12 cellular contexts compared by ENCODE assay signal in genomic region chr12:14892726-14893442, GRCh38. TPM values are rescaled to one million over a fixed set of nuclear protein-coding genes. Genes with fewer than 3 reads are reported as not detected.
DNase-seq lines count a peak whose midpoint lies in the region; ATAC-seq and TF ChIP-seq lines count a peak whose summit lies in the region.
"Had no signal": no experiment of that assay in that cellular context is flagged by ENCODE, and none has a peak within 500 bp of the region (broad histone marks: within the 10 kb centered on the region; RNA-seq: fewer than 3 reads in every experiment).

No MANE protein-coding gene starts in this region.

- no peaks in the 10 kb centered on the region for H3K9me2 ChIP-seq in hepatocyte (replicated peaks; ENCODE audit: insufficient read depth)

- no peak overlapping the region for H3K14ac ChIP-seq in H9 (ENCODE audit: insufficient read depth, low read length)

- H3K4me2 ChIP-seq in H9 (ENCODE audit: insufficient read depth, insufficient read length, low read length) (no peak overlapping the region), hepatocyte (no peak overlapping the region)

- H3K9me3 ChIP-seq in H9 (ENCODE audit: control insufficient read depth, low read depth, low read length) (no peaks in the 10 kb centered on the region), hepatocyte (ENCODE audit: low read depth) (no peaks in the 10 kb centered on the region), stomach (no peaks in the 10 kb centered on the region)

- no peak for TF ChIP-seq EP300 in stomach (IDR thresholded peaks at IDR 0.05)

- H3K4ac ChIP-seq in H9 (ENCODE audit: low read depth, low read length): no peak overlapping the region

- no CpG with 5 or more reads among the region's 6 CpGs for WGBS in H9 (ENCODE audit: extremely low coverage, insufficient read length, low lambda C conversion rate)
- WGBS in hepatocyte (ENCODE audit: low lambda C conversion rate, missing lambda C conversion rate): 81% methylated on average over 6 of the region's 6 CpGs
- WGBS in stomach, 5 donors: 52 to 63% (median 62%) methylated on average over 6 of the region's 6 CpGs

- H3K4me3 Mint-ChIP-seq in H9: no peak overlapping the region
- no peak overlapping the region for H3K4me3 Mint-ChIP-seq in WTC11
- H3K4me3 Mint-ChIP-seq: stimulated activated naive CD8-positive, alpha-beta T cell treated with anti-CD3 and anti-CD28 coated beads, Interleukin-15, Interleukin-2, amounts not matched to agents 100 ng/mL and 50 ng/mL, for 24 hours had no signal

- no peak overlapping the region for H4K91ac ChIP-seq in H9 (ENCODE audit: insufficient read length, low read depth, low read length)

- H2BK20ac ChIP-seq in H9 (ENCODE audit: low read depth, low read length, poor library complexity, severe bottlenecking): no peak overlapping the region

- H3K27ac Mint-ChIP-seq in H9 (no peak overlapping the region; a peak in 1 of 7 replicates), WTC11 (0 out of 2 replicates have a peak overlapping the region, but pooled peaks have one; percentile 20)
- H3K27ac Mint-ChIP-seq: stimulated activated naive CD8-positive, alpha-beta T cell treated with anti-CD3 and anti-CD28 coated beads, Interleukin-15, Interleukin-2, amounts not matched to agents 100 ng/mL and 50 ng/mL, for 24 hours had no signal

- H3K27ac ChIP-seq in H9 (ENCODE audit: insufficient read length, low read depth, low read length) (no peak overlapping the region), hepatocyte (no peak overlapping the region), stomach (peak overlapping the region in 4 of 5 donors; percentile 42 to 76 (median 64))

- TF ChIP-seq POLR2A in stomach (IDR thresholded peaks at IDR 0.05): no peak

- no peak overlapping the region for H2AK5ac ChIP-seq in H9 (ENCODE audit: insufficient read length, low read length)

- intact Hi-C loops in stomach (cut with DNase I; ENCODE audit: low total_unique reads): no loop called here

- no peak overlapping the region for H3K56ac ChIP-seq in H9 (ENCODE audit: insufficient read length, low read depth, low read length)

- no peaks in the 10 kb centered on the region for H3K36me3 ChIP-seq in hepatocyte (replicated peaks; ENCODE audit: insufficient read depth, low read depth)
- H3K36me3 ChIP-seq in stomach: no peaks in the 10 kb centered on the region

- no peaks in the 10 kb centered on the region for H4K20me1 ChIP-seq in H9 (ENCODE audit: control insufficient read depth, insufficient read depth, insufficient read length)
- H4K20me1 ChIP-seq in hepatocyte (ENCODE audit: insufficient read depth, poor library complexity, severe bottlenecking): no peaks in the 10 kb centered on the region

- H3K9ac ChIP-seq in H9 (ENCODE audit: extremely low read depth, insufficient read length, low read length): no peak overlapping the region

- TF ChIP-seq CTCF in H9 (conservative IDR thresholded peaks at IDR 0.05) (peak; percentile 19; the same call in 1 of the 3 replicates), WTC11 (IDR thresholded peaks at IDR 0.05) (no peak), hepatocyte (IDR thresholded peaks at IDR 0.05; ENCODE audit: poor library complexity) (no peak), stomach (IDR thresholded peaks at IDR 0.05) (no peak)

- no peaks in the 10 kb centered on the region for H3K27me3 Mint-ChIP-seq in H9 (ENCODE audit: low read depth)
- H3K27me3 Mint-ChIP-seq in WTC11 (ENCODE audit: low read depth): no peaks in the 10 kb centered on the region

- no peak overlapping the region for H2BK120ac ChIP-seq in H9 (ENCODE audit: low read depth, low read length, poor library complexity, severe bottlenecking)

- H3K36me3 Mint-ChIP-seq in H9 (ENCODE audit: insufficient read depth in 1 of 3, low read depth in 3 of 3): no peaks in the 10 kb centered on the region
- H3K36me3 Mint-ChIP-seq in WTC11: no peaks in the 10 kb centered on the region

- H4K8ac ChIP-seq in H9 (replicated peaks; ENCODE audit: insufficient read length, low read depth, low read length): no peak overlapping the region

- no peak overlapping the region for H2BK15ac ChIP-seq in H9 (ENCODE audit: low read depth, low read length)

- peaks cover 6 to 13% of the 10 kb centered on the region in 2 experiments; a peak in 3 of 4 replicates for H3K4me1 Mint-ChIP-seq in H9
- peaks cover 21% of the 10 kb centered on the region for H3K4me1 Mint-ChIP-seq in WTC11

- no peak overlapping the region for H3K18ac ChIP-seq in H9 (ENCODE audit: insufficient read length, low read depth, low read length)

- no peak overlapping the region for H2BK5ac ChIP-seq in H9 (ENCODE audit: insufficient read length, low read length)

- H3K4me3 ChIP-seq in hepatocyte: no peak overlapping the region
- H3K4me3 ChIP-seq in stomach: no peak overlapping the region

- no peak overlapping the region for H3T11ph ChIP-seq in H9 (ENCODE audit: low read length)

- no peak overlapping the region for H4K5ac ChIP-seq in H9 (ENCODE audit: insufficient read length, low read depth, low read length)

- POLR2A ChIA-PET in WTC11 (lab: Charles Lee): no interaction called here

- H3K9me3 Mint-ChIP-seq in H9: no peaks in the 10 kb centered on the region
- H3K9me3 Mint-ChIP-seq in WTC11: no peaks in the 10 kb centered on the region
- H3K9me3 Mint-ChIP-seq: stimulated activated naive CD8-positive, alpha-beta T cell treated with anti-CD3 and anti-CD28 coated beads, Interleukin-15, Interleukin-2, amounts not matched to agents 100 ng/mL and 50 ng/mL, for 24 hours had no signal

- DNase-seq in H9: no peak
- no peak for DNase-seq in WTC11 (ENCODE audit: low spot score)
- no peak for DNase-seq in hepatocyte (ENCODE audit: low spot score)
- DNase-seq in stomach: no peak
- DNase-seq in NCI-H526 treated with DMSO at 0.1 percent for 48 hours (lab: John Stamatoyannopoulos, UW): no peak
- no peak for DNase-seq in 8988T
- DNase-seq: activated CD4-positive, alpha-beta T cell treated with anti-CD3 and anti-CD28 coated beads, Interleukin-2, amount 50 U/mL, for 4 hours; occipital lobe had no signal

- H3K27me3 ChIP-seq in H9 (ENCODE audit: insufficient read depth, low read length) (no peaks in the 10 kb centered on the region), hepatocyte (no peaks in the 10 kb centered on the region), stomach (no peaks in the 10 kb centered on the region)

- peaks cover 2% of the 10 kb centered on the region; the same call in 1 of the 2 replicates for H3K4me1 ChIP-seq in H9 (ENCODE audit: insufficient read depth, low read length)
- H3K4me1 ChIP-seq in hepatocyte (ENCODE audit: insufficient read depth): no peaks in the 10 kb centered on the region
- peaks cover 0 to 24% (median 7%) of the 10 kb centered on the region in 4 donors for H3K4me1 ChIP-seq in stomach

- H3K23ac ChIP-seq in H9 (ENCODE audit: insufficient read length, low read depth, low read length): no peak overlapping the region

- no peaks in the 10 kb centered on the region for H3K23me2 ChIP-seq in H9 (ENCODE audit: insufficient read length, low read depth, low read length, poor library complexity, severe bottlenecking)

- H2BK12ac ChIP-seq in H9 (ENCODE audit: insufficient read length, low read depth, low read length): no peak overlapping the region

- CTCF ChIA-PET in WTC11 (lab: Charles Lee): interaction anchor here (0.7 to 1.8 kb wide), 7 partner anchors 9 to 82 kb away, joined by 3 to 6 read pairs (median 3); no protein-coding TSS in a partner anchor

- H2AFZ ChIP-seq in H9 (ENCODE audit: low read length): no peak overlapping the region
- H2AFZ ChIP-seq in hepatocyte: peak overlapping the region; percentile 5

- H3K79me1 ChIP-seq in H9 (ENCODE audit: insufficient read depth, low read depth, low read length, poor library complexity, severe bottlenecking): no peaks in the 10 kb centered on the region

- no peaks in the 10 kb centered on the region for H3K79me2 ChIP-seq in H9 (ENCODE audit: insufficient read depth, low read length)
- H3K79me2 ChIP-seq in hepatocyte: no peaks in the 10 kb centered on the region

- peak; percentile 50 for ATAC-seq in WTC11
- no peak for ATAC-seq in GM19023 (IDR thresholded peaks at IDR 0.05; ENCODE audit: unreplicated experiment)
- ATAC-seq in HG03378 (IDR thresholded peaks at IDR 0.05; ENCODE audit: unreplicated experiment): no peak

RNA-seq across cellular contexts. Expression of gene MGP, which starts 7.2 kb away (rescaled TPM):
- not detected in 2 replicates for total RNA-seq in H9 (2021)
- total RNA-seq in WTC11 (2021): 0.32 to 0.96 TPM (median 0.66 TPM) in 3 replicates
- 115 and 117 TPM in 2 replicates for total RNA-seq in hepatocyte
- 561 and 646 TPM in 2 replicates for polyA plus RNA-seq in hepatocyte
- total RNA-seq in stomach: 100 to 1,000 TPM in 4 of 5 donors, 10 to 100 TPM in 1; 67.7 to 362 (median 187) TPM
- 10 to 100 TPM; 52.4 to 83.5 (median 66.7) TPM for polyA plus RNA-seq in stomach
- total RNA-seq: NCI-H460 had no signal

RNA-seq across cellular contexts. Expression of gene ERP27, which starts 45.5 kb away (rescaled TPM):
- total RNA-seq in H9 (2021): not detected in 2 replicates
- 0.09 to 0.14 TPM in 2 of 3 replicates, not detected in the other for total RNA-seq in WTC11 (2021)
- 48.0 and 49.7 TPM in 2 replicates for total RNA-seq in hepatocyte
- polyA plus RNA-seq in hepatocyte: 53.7 and 60.0 TPM in 2 replicates
- 10 to 100 TPM in 1 of 5 donors, 1 to 10 TPM in 3, not detected in 1; 1.1 to 12.3 (median 1.3) TPM for total RNA-seq in stomach
- polyA plus RNA-seq in stomach: 1 to 10 TPM; 1.1 to 3.5 (median 1.5) TPM
- total RNA-seq: NCI-H460, occipital lobe had no signal

RNA-seq across cellular contexts. Expression of gene ART4, which starts 49.6 kb away (rescaled TPM):
- not detected in 2 replicates for total RNA-seq in H9 (2021)
- not detected in 3 replicates for total RNA-seq in WTC11 (2021)
- total RNA-seq in hepatocyte: 4.9 and 6.3 TPM in 2 replicates
- polyA plus RNA-seq in hepatocyte: 5.1 and 7.3 TPM in 2 replicates
- total RNA-seq in stomach: 1 to 10 TPM in 1 of 5 donors, under 1 TPM in 1, not detected in 3; 0.72 to 2.0 TPM
- 1 to 10 TPM in 1 of 3 donors, under 1 TPM in 1, not detected in 1; 0.03 to 1.7 TPM for polyA plus RNA-seq in stomach
- total RNA-seq: NCI-H460, occipital lobe had no signal

Comparison
In these comparisons a context has a peak if more than half of its experiments do, and no peak if none do; other contexts are left out.
1. H3K27ac ChIP-seq: peak in stomach (4 of 5); none in H9 (single experiment) and hepatocyte (single experiment).
2. RNA of gene MGP, which starts 7.2 kb away (total RNA-seq): 67.7 to 362 TPM in stomach and 115 to 117 TPM in hepatocyte; 0.32 to 0.96 TPM in WTC11 and not detected in H9; every median in the first group is over 10 times any median in the second.